In genomic region chr12:127664901-127665300, GRCh38 we compare ENCODE assay signal across 16 cellular contexts.
DNase-seq lines count a peak whose midpoint lies in the region; ATAC-seq and TF ChIP-seq lines count a peak whose summit lies in the region.
"Had no signal": no experiment of that assay in that cellular context is flagged by ENCODE, and none has a peak within 500 bp of the region (broad histone marks: within the 10 kb centered on the region; RNA-seq: fewer than 3 reads in every experiment).

No MANE protein-coding gene starts in this region.

- POLR2A ChIA-PET in BJ (lab: Charles Lee) (interaction anchor here (0.6 kb wide), 2 partner anchors 93 to 404 kb away, joined by 3 to 4 read pairs; no protein-coding TSS in a partner anchor), IMR-90 (lab: Charles Lee; ENCODE audit: unreplicated experiment) (no interaction called here), SK-N-SH (lab: Yijun Ruan, JAX) (no interaction called here)

- no peak overlapping the region for H2BK15ac ChIP-seq in IMR-90 (ENCODE audit: low read depth, low read length)

- H3K23ac ChIP-seq in IMR-90 (ENCODE audit: low read depth, low read length): no peak overlapping the region

- DNase-seq in BJ (ENCODE audit: low read depth): peak; percentile 75
- DNase-seq in IMR-90: peak; percentile 27
- peak; percentile 66 for DNase-seq in fibroblast of the aortic adventitia (ENCODE audit: low read depth)
- no peak for DNase-seq in SK-N-SH
- DNase-seq in immature natural killer cell: no peak
- DNase-seq: ACHN; Caco-2; CD8-positive, alpha-beta memory T cell; Karpas-422 had no signal

- H3K9me2 ChIP-seq in SK-N-SH: no peaks in the 10 kb centered on the region

- no peak overlapping the region for H4K8ac ChIP-seq in IMR-90 (ENCODE audit: low read depth in 2 of 2, low read length in 2 of 2)

- no peaks in the 10 kb centered on the region for H3F3A ChIP-seq in SK-N-SH (replicated peaks; ENCODE audit: insufficient read depth)

- in situ Hi-C loops in IMR-90 (cut with MboI; ENCODE audit: low sequenced_read_pairs): no loop called here

- no peak for TF ChIP-seq EP300 in SK-N-SH (IDR thresholded peaks at IDR 0.05; ENCODE audit: borderline replicate concordance in 1 of 2, low read depth in 1 of 2, low read length in 1 of 2)

- intact Hi-C loops in IMR-90 (cut with micrococcal nuclease): no loop called here

- no peak overlapping the region for H3K27ac Mint-ChIP-seq in immature natural killer cell

- no peak overlapping the region for H3K14ac ChIP-seq in IMR-90 (replicated peaks; ENCODE audit: low read depth, low read length)

- H3K9me3 Mint-ChIP-seq in immature natural killer cell: peaks cover 0 to 8% (median 2%) of the 10 kb centered on the region in 6 donors

- H3K27ac ChIP-seq in IMR-90 (ENCODE audit: insufficient read depth, low read length) (no peak overlapping the region), SK-N-SH (ENCODE audit: low read depth in 2 of 2, low read length in 1 of 2) (no peak overlapping the region)
- H3K27ac ChIP-seq: BLaER1, HL-60 had no signal

- no peak overlapping the region for H4K91ac ChIP-seq in IMR-90 (ENCODE audit: insufficient read depth, low read depth, low read length)

- no peak overlapping the region for H3K4ac ChIP-seq in IMR-90 (ENCODE audit: low read depth, low read length)

- no peak overlapping the region for H2BK120ac ChIP-seq in IMR-90 (ENCODE audit: low read depth, low read length)

- H3K4me3 Mint-ChIP-seq in immature natural killer cell: no peak overlapping the region
- H3K4me3 Mint-ChIP-seq: CD8-positive, alpha-beta memory T cell had no signal

- no peak overlapping the region for H2AK5ac ChIP-seq in IMR-90 (ENCODE audit: low read depth, low read length)

- no peaks in the 10 kb centered on the region for H3K79me2 ChIP-seq in SK-N-SH (ENCODE audit: insufficient read depth)

- no peaks in the 10 kb centered on the region for H3K9me1 ChIP-seq in IMR-90 (ENCODE audit: insufficient read depth, low read length)

- no peak for TF ChIP-seq POLR2A in IMR-90 (IDR thresholded peaks at IDR 0.05; ENCODE audit: low read depth, low read length)

- no peak overlapping the region for H3K18ac ChIP-seq in IMR-90 (ENCODE audit: low read depth, low read length)

- H3K4me2 ChIP-seq in IMR-90 (ENCODE audit: low read depth, low read length) (no peak overlapping the region), SK-N-SH (no peak overlapping the region)
- H3K4me2 ChIP-seq: BLaER1 had no signal

- H3K9me3 ChIP-seq in IMR-90 (ENCODE audit: control insufficient read depth, insufficient read depth, low read length): peaks cover 2% of the 10 kb centered on the region; the same call in 1 of the 2 replicates
- no peaks in the 10 kb centered on the region; the same call in 1 of the 2 replicates for H3K9me3 ChIP-seq in SK-N-SH
- H3K9me3 ChIP-seq: Caco-2, HAP-1 had no signal

- H3K79me1 ChIP-seq in IMR-90 (ENCODE audit: low read depth in 1 of 2, low read length in 2 of 2): no peaks in the 10 kb centered on the region

- H2AFZ ChIP-seq in IMR-90 (replicated peaks; ENCODE audit: low read length, poor library complexity) (no peak overlapping the region), SK-N-SH (ENCODE audit: low read depth) (no peak overlapping the region)

- H2AK9ac ChIP-seq in IMR-90 (replicated peaks; ENCODE audit: low read depth, low read length, poor library complexity): no peak overlapping the region

- no peaks in the 10 kb centered on the region for H3K36me3 Mint-ChIP-seq in immature natural killer cell
- H3K36me3 Mint-ChIP-seq: CD8-positive, alpha-beta memory T cell had no signal

- H4K20me1 ChIP-seq in IMR-90 (ENCODE audit: insufficient read depth, low read length) (no peaks in the 10 kb centered on the region), SK-N-SH (ENCODE audit: insufficient read depth) (no peaks in the 10 kb centered on the region)
- H4K20me1 ChIP-seq: BLaER1 had no signal

- H2BK5ac ChIP-seq in IMR-90 (ENCODE audit: low read depth, low read length, poor library complexity, severe bottlenecking): no peak overlapping the region

- H3K4me1 ChIP-seq in IMR-90 (ENCODE audit: control insufficient read depth, insufficient read depth, low read length) (no peaks in the 10 kb centered on the region), SK-N-SH (ENCODE audit: control insufficient read depth in 1 of 2, insufficient read depth in 2 of 2, low read depth in 1 of 2, low read length in 1 of 2) (no peaks in the 10 kb centered on the region)
- H3K4me1 ChIP-seq: BLaER1, Caco-2, HAP-1 had no signal

- no peaks in the 10 kb centered on the region for H3K27me3 Mint-ChIP-seq in immature natural killer cell (ENCODE audit: low read depth in 3 of 3)

- H4K5ac ChIP-seq in IMR-90 (ENCODE audit: low read depth, low read length): no peak overlapping the region

- BruUV-seq in IMR-90 (replicated peaks; lab: Mats Ljungman, UMichigan): no TSS peak

- TF ChIP-seq CTCF in BJ (IDR thresholded peaks at IDR 0.05; ENCODE audit: insufficient read depth, low read depth, low read length) (no peak), IMR-90 (conservative IDR thresholded peaks at IDR 0.05; ENCODE audit: low read depth, low read length) (no peak), fibroblast of the aortic adventitia (IDR thresholded peaks at IDR 0.05; ENCODE audit: insufficient read depth, low read length) (no peak), SK-N-SH (IDR thresholded peaks at IDR 0.05) (no peak)

- H3K9ac ChIP-seq in IMR-90 (ENCODE audit: low read depth, low read length): no peak overlapping the region
- no peak overlapping the region for H3K9ac ChIP-seq in SK-N-SH
- H3K9ac ChIP-seq: BLaER1 had no signal

- ATAC-seq in IMR-90 (ENCODE audit: low read depth) (no peak), HG02840 (IDR thresholded peaks at IDR 0.05; ENCODE audit: low FRiP score, unreplicated experiment) (no peak), HG02973 (IDR thresholded peaks at IDR 0.05; ENCODE audit: unreplicated experiment) (no peak)
- ATAC-seq: GM12878, K562 had no signal

- H3K36me3 ChIP-seq in BJ (ENCODE audit: control insufficient read depth, insufficient read depth, low read length): no peaks in the 10 kb centered on the region
- H3K36me3 ChIP-seq in IMR-90 (ENCODE audit: control insufficient read depth, insufficient read depth, low read length): no peaks in the 10 kb centered on the region
- no peaks in the 10 kb centered on the region for H3K36me3 ChIP-seq in SK-N-SH (replicated peaks in 1 of 2; ENCODE audit: control insufficient read depth in 1 of 2, insufficient read depth in 2 of 2, low read length in 1 of 2)
- H3K36me3 ChIP-seq: BLaER1, HAP-1 had no signal

- TF ChIP-seq RAD21 in IMR-90 (IDR thresholded peaks at IDR 0.05; ENCODE audit: low read length): no peak
- no peak for TF ChIP-seq RAD21 in SK-N-SH (IDR thresholded peaks at IDR 0.05; ENCODE audit: low read length)

- CTCF ChIA-PET in BJ (lab: Yijun Ruan, JAX): interaction anchor here (0.9 to 2.0 kb wide), 3 partner anchors 12 to 179 kb away, joined by 3 to 5 read pairs (median 5); no protein-coding TSS in a partner anchor
- CTCF ChIA-PET in IMR-90 (lab: Yijun Ruan, JAX): interaction anchor here (0.7 to 0.8 kb wide), 2 partner anchors 13 to 100 kb away, joined by 3 to 4 read pairs; no protein-coding TSS in a partner anchor
- CTCF ChIA-PET in SK-N-SH (lab: Yijun Ruan, JAX): interaction anchor here (1.6 to 1.7 kb wide), 2 partner anchors 13 kb away, joined by 6 to 12 read pairs; no protein-coding TSS in a partner anchor

- dilution Hi-C loops in IMR-90 (cut with HindIII; ENCODE audit: low sequenced_read_pairs, unreplicated experiment): no loop called here

- no peaks in the 10 kb centered on the region for H3K4me1 Mint-ChIP-seq in immature natural killer cell
- H3K4me1 Mint-ChIP-seq: CD8-positive, alpha-beta memory T cell had no signal

- H3K27me3 ChIP-seq in BJ (ENCODE audit: control insufficient read depth, insufficient read depth, low read length) (no peaks in the 10 kb centered on the region), IMR-90 (ENCODE audit: control insufficient read depth, insufficient read depth, low read length) (no peaks in the 10 kb centered on the region), SK-N-SH (ENCODE audit: insufficient read depth) (no peaks in the 10 kb centered on the region)
- H3K27me3 ChIP-seq: BLaER1 had no signal

- no peak overlapping the region for H3K4me3 ChIP-seq in BJ (ENCODE audit: low read depth, low read length)
- H3K4me3 ChIP-seq in IMR-90 (ENCODE audit: insufficient read depth, low read depth, low read length): no peak overlapping the region
- H3K4me3 ChIP-seq in fibroblast of the aortic adventitia (ENCODE audit: low read depth, low read length): no peak overlapping the region
- no peak overlapping the region for H3K4me3 ChIP-seq in SK-N-SH (ENCODE audit: low read depth in 2 of 2, low read length in 1 of 2)
- H3K4me3 ChIP-seq: BLaER1, GM12878, HAP-1, K562 had no signal

- whole genome bisulfite sequencing in IMR-90 (ENCODE audit: extremely low coverage in 2 of 2, insufficient read length in 1 of 2), 2 experiments: 52% methylated on average over 2 of the region's 4 CpGs; no CpG with 5 or more reads in 1 of the 2 experiments
- 28% methylated on average over 4 of the region's 4 CpGs for WGBS in SK-N-SH (ENCODE audit: low lambda C conversion rate)

- no peak overlapping the region for H3K56ac ChIP-seq in IMR-90 (ENCODE audit: extremely low read depth, insufficient read depth, low read length)

- H2BK20ac ChIP-seq in IMR-90 (ENCODE audit: low read depth, low read length): no peak overlapping the region

TF ChIP-seq in IMR-90, 13 proteins besides CTCF, POLR2A, EP300 and RAD21:
- TF ChIP-seq MXI1 (IDR thresholded peaks at IDR 0.05; ENCODE audit: borderline replicate concordance, low read depth, low read length): no peak
TF ChIP-seq in IMR-90: peak in this region for 0.

TF ChIP-seq in SK-N-SH, 30 proteins besides CTCF, POLR2A, EP300 and RAD21 (continues in another document):
- TF ChIP-seq TEAD4 (IDR thresholded peaks at IDR 0.05; ENCODE audit: borderline replicate concordance, insufficient read depth) (no peak), RFX5 (IDR thresholded peaks at IDR 0.05; ENCODE audit: low read length) (no peak), MEF2A (IDR thresholded peaks at IDR 0.05; ENCODE audit: borderline replicate concordance, low read depth) (no peak), ELF1 (IDR thresholded peaks at IDR 0.05) (no peak), RCOR1 (IDR thresholded peaks at IDR 0.05; ENCODE audit: low read length) (no peak), TAF1 (IDR thresholded peaks at IDR 0.05; ENCODE audit: borderline replicate concordance, low read depth, low read length) (no peak), TCF12 (IDR thresholded peaks at IDR 0.05) (no peak), CHD2 (IDR thresholded peaks at IDR 0.05; ENCODE audit: low read length, partially characterized antibody) (no peak), FOSL2 (IDR thresholded peaks at IDR 0.05; ENCODE audit: borderline replicate concordance, low read depth) (no peak), USF1 (IDR thresholded peaks at IDR 0.05; ENCODE audit: borderline replicate concordance, low read depth) (no peak), NRF1 (IDR thresholded peaks at IDR 0.05; ENCODE audit: low read depth, low read length) (no peak)

Comparison
In these comparisons a context has a peak if more than half of its experiments do, and no peak if none do; other contexts are left out.
1. DNase-seq: peak in BJ (single experiment), IMR-90 (single experiment) and fibroblast of the aortic adventitia (single experiment); none in SK-N-SH (single experiment) and immature natural killer cell (0 of 3).